Comparison of ENCODE assay signal across 2 cellular contexts in the genomic region with DNA sequence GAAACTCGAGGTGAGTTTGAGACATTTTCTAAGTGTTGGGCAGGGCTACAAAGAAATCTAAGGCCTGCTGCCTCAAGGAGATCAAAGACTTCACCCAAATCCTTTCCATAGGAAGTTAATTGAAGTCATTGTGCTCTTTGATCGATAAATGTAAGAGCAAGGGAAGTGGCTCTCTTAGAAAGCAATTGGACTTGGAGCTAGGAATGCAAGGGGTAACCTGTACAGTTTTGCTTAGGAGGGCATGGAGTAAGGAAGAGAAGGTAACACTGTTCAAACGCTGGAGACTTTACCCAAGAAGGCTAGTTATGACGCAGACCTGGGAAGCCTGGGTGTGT.
TF ChIP-seq lines count a peak whose summit lies in the region.

No MANE protein-coding gene starts in this region.

TF ChIP-seq in HCT116, 20 proteins besides CTCF, POLR2A, EP300 and RAD21 (continued from another document):
- TF ChIP-seq, protein P1, sequence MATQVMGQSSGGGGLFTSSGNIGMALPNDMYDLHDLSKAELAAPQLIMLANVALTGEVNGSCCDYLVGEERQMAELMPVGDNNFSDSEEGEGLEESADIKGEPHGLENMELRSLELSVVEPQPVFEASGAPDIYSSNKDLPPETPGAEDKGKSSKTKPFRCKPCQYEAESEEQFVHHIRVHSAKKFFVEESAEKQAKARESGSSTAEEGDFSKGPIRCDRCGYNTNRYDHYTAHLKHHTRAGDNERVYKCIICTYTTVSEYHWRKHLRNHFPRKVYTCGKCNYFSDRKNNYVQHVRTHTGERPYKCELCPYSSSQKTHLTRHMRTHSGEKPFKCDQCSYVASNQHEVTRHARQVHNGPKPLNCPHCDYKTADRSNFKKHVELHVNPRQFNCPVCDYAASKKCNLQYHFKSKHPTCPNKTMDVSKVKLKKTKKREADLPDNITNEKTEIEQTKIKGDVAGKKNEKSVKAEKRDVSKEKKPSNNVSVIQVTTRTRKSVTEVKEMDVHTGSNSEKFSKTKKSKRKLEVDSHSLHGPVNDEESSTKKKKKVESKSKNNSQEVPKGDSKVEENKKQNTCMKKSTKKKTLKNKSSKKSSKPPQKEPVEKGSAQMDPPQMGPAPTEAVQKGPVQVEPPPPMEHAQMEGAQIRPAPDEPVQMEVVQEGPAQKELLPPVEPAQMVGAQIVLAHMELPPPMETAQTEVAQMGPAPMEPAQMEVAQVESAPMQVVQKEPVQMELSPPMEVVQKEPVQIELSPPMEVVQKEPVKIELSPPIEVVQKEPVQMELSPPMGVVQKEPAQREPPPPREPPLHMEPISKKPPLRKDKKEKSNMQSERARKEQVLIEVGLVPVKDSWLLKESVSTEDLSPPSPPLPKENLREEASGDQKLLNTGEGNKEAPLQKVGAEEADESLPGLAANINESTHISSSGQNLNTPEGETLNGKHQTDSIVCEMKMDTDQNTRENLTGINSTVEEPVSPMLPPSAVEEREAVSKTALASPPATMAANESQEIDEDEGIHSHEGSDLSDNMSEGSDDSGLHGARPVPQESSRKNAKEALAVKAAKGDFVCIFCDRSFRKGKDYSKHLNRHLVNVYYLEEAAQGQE (IDR thresholded peaks at IDR 0.05; ENCODE audit: low read depth) = no peak
- TF ChIP-seq TCF7L2 (IDR thresholded peaks at IDR 0.05; ENCODE audit: borderline replicate concordance, extremely low read depth, insufficient read depth, insufficient read length) (peak; percentile 24), SP1 (IDR thresholded peaks at IDR 0.05; ENCODE audit: low read depth) (0 out of 2 replicates have a peak, but pooled peaks have one; percentile 35), EGR1 (IDR thresholded peaks at IDR 0.05; ENCODE audit: low read depth) (no peak), EZH2phosphoT487 (IDR thresholded peaks at IDR 0.05; ENCODE audit: borderline replicate concordance) (no peak), FOSL1 (IDR thresholded peaks at IDR 0.05; ENCODE audit: low read depth) (no peak), CEBPB (IDR thresholded peaks at IDR 0.05; ENCODE audit: low read depth) (peak; percentile 68; the same call in 1 of the 2 replicates), JUND (IDR thresholded peaks at IDR 0.05) (peak; percentile 3; the same call in 1 of the 2 replicates)
TF ChIP-seq in HCT116: peak in this region for 4.

TF ChIP-seq in WTC11, 78 proteins besides CTCF, POLR2A, EP300 and RAD21 (continued from another document):
- TF ChIP-seq ZBTB21 (CRISPR knock-in tag; IDR thresholded peaks at IDR 0.05; ENCODE audit: borderline replicate concordance) (no peak), ZNF121 (CRISPR knock-in tag; IDR thresholded peaks at IDR 0.05) (no peak)
TF ChIP-seq in WTC11: peak in this region for 0.
